38 cellular contexts compared by ENCODE assay signal in genomic region chr9:121981118-121981883, GRCh38.
"Had no signal": no experiment of that assay in that cellular context is flagged by ENCODE, and none has a peak within 500 bp of the region (broad histone marks: within the 10 kb centered on the region; RNA-seq: fewer than 3 reads in every experiment).

No MANE protein-coding gene starts in this region.

- H3K27ac ChIP-seq: ascending aorta, cardiac muscle cell, VCaP had no signal

- H3K4me3 Mint-ChIP-seq: activated CD4-positive, alpha-beta memory T cell treated with anti-CD3 and anti-CD28 coated beads for 36 hours; activated CD4-positive, alpha-beta T cell treated with anti-CD3 and anti-CD28 coated beads for 36 hours; activated CD4-positive, alpha-beta T cell treated with anti-CD3 and anti-CD28 coated beads, Interleukin-2, amount 10 ng/mL, durations not matched to agents 7 days and 5 days; activated CD8-positive, alpha-beta memory T cell treated with anti-CD3 and anti-CD28 coated beads, Interleukin-2, amount 10 ng/mL, durations not matched to agents 7 days and 5 days; activated CD8-positive, alpha-beta T cell treated with anti-CD3 and anti-CD28 coated beads, Interleukin-2, amount 10 ng/mL, durations not matched to agents 7 days and 5 days; activated naive CD4-positive, alpha-beta T cell treated with anti-CD3 and anti-CD28 coated beads, Interleukin-2, amount 10 ng/mL, durations not matched to agents 7 days and 5 days; activated naive CD4-positive, alpha-beta T cell treated with anti-CD3 and anti-CD28 coated beads, Interleukin-2, amount 50 U/mL, for 24 hours; activated naive CD8-positive, alpha-beta T cell; activated naive CD8-positive, alpha-beta T cell treated with anti-CD3 and anti-CD28 coated beads, Interleukin-2, amount 10 ng/mL, durations not matched to agents 7 days and 5 days; activated naive CD8-positive, alpha-beta T cell treated with anti-CD3 and anti-CD28 coated beads, Interleukin-2, amount 50 U/mL, for 24 hours; activated T-cell treated with anti-CD3 and anti-CD28 coated beads, Interleukin-2, amount 50 U/mL, for 24 hours; brain; central memory CD8-positive, alpha-beta T cell; T-helper 1 cell treated with Interleukin-12 subunit alpha and Interleukin-12 subunit beta and Interleukin-4 antibody, amounts not matched to agents 30 μg/mL and 1 μg/mL, for 36 hours; T-helper 2 cell treated with Interferon-gamma antibody and Interleukin-4, amounts not matched to agents 5 μg/mL and 100 μg/mL, for 36 hours had no signal

- H3K36me3 Mint-ChIP-seq: activated CD8-positive, alpha-beta memory T cell treated with anti-CD3 and anti-CD28 coated beads, Interleukin-2, amount 10 ng/mL, durations not matched to agents 7 days and 5 days; activated naive CD4-positive, alpha-beta T cell treated with anti-CD3 and anti-CD28 coated beads, Interleukin-2, amount 10 ng/mL, durations not matched to agents 7 days and 5 days; activated naive CD8-positive, alpha-beta T cell treated with anti-CD3 and anti-CD28 coated beads, Interleukin-2, amount 10 ng/mL, durations not matched to agents 7 days and 5 days had no signal

- FAIRE-seq: bronchial epithelial cell, TTC549 had no signal

- H3K27me3 ChIP-seq: ascending aorta, cardiac muscle cell had no signal

- DNase-seq: activated CD4-positive, alpha-beta memory T cell treated with anti-CD3 and anti-CD28 coated beads for 36 hours; activated CD4-positive, alpha-beta T cell treated with anti-CD3 and anti-CD28 coated beads for 1 hour; activated CD4-positive, alpha-beta T cell treated with anti-CD3 and anti-CD28 coated beads for 36 hours; activated CD4-positive, alpha-beta T cell treated with anti-CD3 and anti-CD28 coated beads for 48 hours; activated CD4-positive, alpha-beta T cell treated with anti-CD3 and anti-CD28 coated beads, Interleukin-2, amount 10 ng/mL, durations not matched to agents 7 days and 5 days; activated CD4-positive, CD25-positive, alpha-beta regulatory T cell; activated CD8-positive, alpha-beta memory T cell treated with anti-CD3 and anti-CD28 coated beads for 24 hours; activated CD8-positive, alpha-beta memory T cell treated with anti-CD3 and anti-CD28 coated beads, Interleukin-2, amount 10 ng/mL, durations not matched to agents 7 days and 5 days; activated CD8-positive, alpha-beta memory T cell treated with anti-CD3 and anti-CD28 coated beads, Interleukin-2, amount 50 U/mL, for 48 hours; activated CD8-positive, alpha-beta T cell treated with anti-CD3 and anti-CD28 coated beads, Interleukin-2, amount 10 ng/mL, durations not matched to agents 7 days and 5 days; activated effector memory CD4-positive, alpha-beta T cell treated with Interleukin-2 at 50 U/mL for 16 hours; activated gamma-delta T cell; activated naive CD4-positive, alpha-beta T cell treated with anti-CD3 and anti-CD28 coated beads, Interleukin-2, amount 10 ng/mL, durations not matched to agents 7 days and 5 days; activated naive CD4-positive, alpha-beta T cell treated with Interleukin-2 at 50 U/mL for 16 hours; activated naive CD8-positive, alpha-beta T cell treated with anti-CD3 and anti-CD28 coated beads, Interleukin-2, amount 10 ng/mL, durations not matched to agents 7 days and 5 days; activated naive CD8-positive, alpha-beta T cell treated with anti-CD3 and anti-CD28 coated beads, Interleukin-2, amount 50 U/mL, for 24 hours; activated T-cell treated with anti-CD3 and anti-CD28 coated beads, Interleukin-2, amount 50 U/mL, for 24 hours; activated T-cell treated with anti-CD3 and anti-CD28 coated beads, Interleukin-2, amount 50 U/mL, for 48 hours; amygdala; anterior cingulate cortex; caudate nucleus; cerebellar nuclear complex; T-helper 1 cell; T-helper 2 cell; T-helper 9 cell had no signal

- H3K27ac Mint-ChIP-seq: activated CD4-positive, alpha-beta memory T cell treated with anti-CD3 and anti-CD28 coated beads for 36 hours; activated CD4-positive, alpha-beta T cell treated with anti-CD3 and anti-CD28 coated beads for 36 hours; activated CD4-positive, alpha-beta T cell treated with anti-CD3 and anti-CD28 coated beads, Interleukin-2, amount 10 ng/mL, durations not matched to agents 7 days and 5 days; activated CD8-positive, alpha-beta memory T cell treated with anti-CD3 and anti-CD28 coated beads, Interleukin-2, amount 10 ng/mL, durations not matched to agents 7 days and 5 days; activated CD8-positive, alpha-beta T cell treated with anti-CD3 and anti-CD28 coated beads, Interleukin-2, amount 10 ng/mL, durations not matched to agents 7 days and 5 days; activated naive CD4-positive, alpha-beta T cell treated with anti-CD3 and anti-CD28 coated beads, Interleukin-2, amount 10 ng/mL, durations not matched to agents 7 days and 5 days; activated naive CD4-positive, alpha-beta T cell treated with anti-CD3 and anti-CD28 coated beads, Interleukin-2, amount 50 U/mL, for 24 hours; activated naive CD8-positive, alpha-beta T cell; activated naive CD8-positive, alpha-beta T cell treated with anti-CD3 and anti-CD28 coated beads, Interleukin-2, amount 10 ng/mL, durations not matched to agents 7 days and 5 days; activated naive CD8-positive, alpha-beta T cell treated with anti-CD3 and anti-CD28 coated beads, Interleukin-2, amount 50 U/mL, for 24 hours; activated T-cell treated with anti-CD3 and anti-CD28 coated beads, Interleukin-2, amount 50 U/mL, for 24 hours; activated T-helper 2 cell treated with anti-CD3 and anti-CD28 coated beads, Interferon-gamma antibody, Interleukin-2, Interleukin-4, amounts not matched to agents 10 μg/mL and 5 μg/mL and 100 μg/mL, durations not matched to agents 14 hours and 24 hours and 36 hours; brain; T-helper 1 cell treated with Interleukin-12 subunit alpha and Interleukin-12 subunit beta and Interleukin-4 antibody, amounts not matched to agents 30 μg/mL and 1 μg/mL, for 36 hours; T-helper 2 cell treated with Interferon-gamma antibody and Interleukin-4, amounts not matched to agents 5 μg/mL and 100 μg/mL, for 36 hours had no signal

- H3K9me3 ChIP-seq: ascending aorta had no signal

- H3K27me3 Mint-ChIP-seq: activated CD4-positive, alpha-beta memory T cell treated with anti-CD3 and anti-CD28 coated beads for 36 hours; activated CD4-positive, alpha-beta T cell treated with anti-CD3 and anti-CD28 coated beads for 36 hours; activated CD4-positive, alpha-beta T cell treated with anti-CD3 and anti-CD28 coated beads, Interleukin-2, amount 10 ng/mL, durations not matched to agents 7 days and 5 days; activated CD8-positive, alpha-beta memory T cell treated with anti-CD3 and anti-CD28 coated beads, Interleukin-2, amount 10 ng/mL, durations not matched to agents 7 days and 5 days; activated naive CD4-positive, alpha-beta T cell treated with anti-CD3 and anti-CD28 coated beads, Interleukin-2, amount 50 U/mL, for 24 hours; activated naive CD8-positive, alpha-beta T cell; activated naive CD8-positive, alpha-beta T cell treated with anti-CD3 and anti-CD28 coated beads, Interleukin-2, amount 50 U/mL, for 24 hours; activated T-cell treated with anti-CD3 and anti-CD28 coated beads, Interleukin-2, amount 50 U/mL, for 24 hours; central memory CD8-positive, alpha-beta T cell had no signal

- H3K36me3 ChIP-seq: ascending aorta, cardiac muscle cell had no signal

- H3K4me1 Mint-ChIP-seq: activated CD4-positive, alpha-beta T cell treated with anti-CD3 and anti-CD28 coated beads for 36 hours; activated CD8-positive, alpha-beta memory T cell treated with anti-CD3 and anti-CD28 coated beads, Interleukin-2, amount 10 ng/mL, durations not matched to agents 7 days and 5 days; activated naive CD4-positive, alpha-beta T cell treated with anti-CD3 and anti-CD28 coated beads, Interleukin-2, amount 10 ng/mL, durations not matched to agents 7 days and 5 days; activated naive CD4-positive, alpha-beta T cell treated with anti-CD3 and anti-CD28 coated beads, Interleukin-2, amount 50 U/mL, for 24 hours; activated naive CD8-positive, alpha-beta T cell treated with anti-CD3 and anti-CD28 coated beads, Interleukin-2, amount 10 ng/mL, durations not matched to agents 7 days and 5 days; activated naive CD8-positive, alpha-beta T cell treated with anti-CD3 and anti-CD28 coated beads, Interleukin-2, amount 50 U/mL, for 24 hours; central memory CD8-positive, alpha-beta T cell had no signal

- ATAC-seq: activated CD4-positive, alpha-beta T cell treated with anti-CD3 and anti-CD28 coated beads for 36 hours; activated CD4-positive, CD25-positive, alpha-beta regulatory T cell treated with anti-CD3 and anti-CD28 coated beads, Interleukin-2, amount 50 U/mL, for 24 hours; activated CD8-positive, alpha-beta memory T cell treated with anti-CD3 and anti-CD28 coated beads, Interleukin-2, amount 10 ng/mL, durations not matched to agents 7 days and 5 days; activated CD8-positive, alpha-beta T cell treated with anti-CD3 and anti-CD28 coated beads, Interleukin-2, amount 10 ng/mL, durations not matched to agents 7 days and 5 days; activated naive CD8-positive, alpha-beta T cell treated with anti-CD3 and anti-CD28 coated beads, Interleukin-2, amount 50 U/mL, for 24 hours had no signal

- H3K4me3 ChIP-seq: ascending aorta, cardiac muscle cell had no signal
